ENCODE assay signal across 8 cellular contexts in the genomic region with DNA sequence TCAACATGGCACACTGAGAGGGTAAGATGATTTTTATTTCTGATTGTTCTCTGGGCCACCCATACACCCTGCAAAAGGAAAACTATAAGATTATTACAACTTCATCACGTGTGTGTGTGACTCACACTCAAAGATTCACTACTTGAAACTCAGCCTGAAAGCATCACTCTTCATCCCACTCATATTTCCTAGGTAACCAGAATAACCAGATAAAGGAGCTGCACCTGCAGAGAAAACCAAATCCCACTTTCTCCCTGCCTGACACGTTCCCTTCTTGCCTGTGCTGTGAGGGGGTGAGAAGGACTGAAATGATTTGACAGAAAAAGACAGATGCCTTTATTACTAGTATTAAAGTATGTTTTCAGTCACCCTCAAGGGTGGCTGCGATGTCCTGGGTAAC.
DNase-seq lines count a peak whose midpoint lies in the region; ATAC-seq and TF ChIP-seq lines count a peak whose summit lies in the region.

No MANE protein-coding gene starts in this region.

- peak; percentile 57 for ATAC-seq in HG03025 (IDR thresholded peaks at IDR 0.05; ENCODE audit: low FRiP score, unreplicated experiment)
- ATAC-seq in activated naive CD8-positive, alpha-beta T cell treated with anti-CD3 and anti-CD28 coated beads, Interleukin-2, amount 50 U/mL, for 24 hours: peak; percentile 83

- no peak overlapping the region for H3K4me3 ChIP-seq in BE2C (ENCODE audit: low read depth, low read length)

- peak overlapping the region; percentile 55 for H3K4me3 Mint-ChIP-seq in activated naive CD8-positive, alpha-beta T cell treated with anti-CD3 and anti-CD28 coated beads, Interleukin-2, amount 50 U/mL, for 24 hours

- H3K4me1 Mint-ChIP-seq in activated naive CD8-positive, alpha-beta T cell treated with anti-CD3 and anti-CD28 coated beads, Interleukin-2, amount 50 U/mL, for 24 hours: peaks cover 58% of the 10 kb centered on the region

- DNase-seq in DMS53 (lab: John Stamatoyannopoulos, UW) (peak; percentile 70), DMS53 treated with DMSO at 0.1 percent for 48 hours (lab: John Stamatoyannopoulos, UW; ENCODE audit: unreplicated experiment) (no peak), LoVo (ENCODE audit: low spot score) (no peak), NCI-H526 treated with DMSO at 0.1 percent for 48 hours (lab: John Stamatoyannopoulos, UW) (no peak), BE2C (no peak)
- DNase-seq in activated naive CD8-positive, alpha-beta T cell treated with anti-CD3 and anti-CD28 coated beads, Interleukin-2, amount 50 U/mL, for 24 hours: peak; percentile 46
- DNase-seq in stimulated activated CD4-positive, alpha-beta T cell treated with anti-CD3 and anti-CD28 coated beads, Interleukin-12 subunit alpha, Interleukin-12 subunit beta, amount 100 ng/mL, for 48 hours (ENCODE audit: low read depth in 2 of 3, low spot score in 1 of 3): peak; percentile 39 to 61 (median 54)

- H3K27me3 ChIP-seq in BE2C: no peaks in the 10 kb centered on the region

- peak overlapping the region; percentile 96 for H3K27ac Mint-ChIP-seq in activated naive CD8-positive, alpha-beta T cell treated with anti-CD3 and anti-CD28 coated beads, Interleukin-2, amount 50 U/mL, for 24 hours

- no peaks in the 10 kb centered on the region for H3K9me3 ChIP-seq in BE2C

- TF ChIP-seq CTCF in BE2C (IDR thresholded peaks at IDR 0.05; ENCODE audit: low read depth, low read length): no peak

- no peaks in the 10 kb centered on the region for H3K27me3 Mint-ChIP-seq in activated naive CD8-positive, alpha-beta T cell treated with anti-CD3 and anti-CD28 coated beads, Interleukin-2, amount 50 U/mL, for 24 hours

- no peaks in the 10 kb centered on the region for H3K4me1 ChIP-seq in BE2C

- H3K36me3 Mint-ChIP-seq in activated naive CD8-positive, alpha-beta T cell treated with anti-CD3 and anti-CD28 coated beads, Interleukin-2, amount 50 U/mL, for 24 hours (ENCODE audit: low read depth): peaks cover 7% of the 10 kb centered on the region

- no peaks in the 10 kb centered on the region for H3K9me3 Mint-ChIP-seq in activated naive CD8-positive, alpha-beta T cell treated with anti-CD3 and anti-CD28 coated beads, Interleukin-2, amount 50 U/mL, for 24 hours

- H3K36me3 ChIP-seq in BE2C: no peaks in the 10 kb centered on the region

Comparison
In these comparisons a context has a peak if more than half of its experiments do, and no peak if none do; other contexts are left out.
1. DNase-seq: peak in DMS53 (single experiment), activated naive CD8-positive, alpha-beta T cell treated with anti-CD3 and anti-CD28 coated beads, Interleukin-2, amount 50 U/mL, for 24 hours (single experiment) and stimulated activated CD4-positive, alpha-beta T cell treated with anti-CD3 and anti-CD28 coated beads, Interleukin-12 subunit alpha, Interleukin-12 subunit beta, amount 100 ng/mL, for 48 hours (3 of 3); none in DMS53 treated with DMSO at 0.1 percent for 48 hours (single experiment), LoVo (single experiment), NCI-H526 treated with DMSO at 0.1 percent for 48 hours (single experiment) and BE2C (single experiment).